Comparison of ENCODE assay signal across 26 cellular contexts in the genomic region with DNA sequence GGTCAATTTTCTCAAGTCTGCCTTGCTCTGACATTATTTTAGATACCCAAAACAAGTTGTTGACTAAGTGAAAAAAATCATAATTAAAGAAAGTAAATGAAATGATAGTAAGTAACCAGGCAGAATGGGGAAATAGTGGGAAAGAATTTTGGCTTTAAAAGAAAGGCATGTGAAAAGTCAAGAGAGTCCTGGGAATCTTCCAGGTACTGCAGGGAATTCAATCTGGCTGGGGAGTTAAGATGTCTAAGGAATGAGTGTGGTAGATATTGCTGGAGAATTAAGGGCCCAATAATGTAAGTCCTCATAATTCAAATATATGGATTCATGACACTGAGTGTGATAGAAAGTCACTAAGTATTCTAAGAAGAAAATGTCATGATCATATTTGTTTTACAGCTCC.
"Had no signal": no experiment of that assay in that cellular context is flagged by ENCODE, and none has a peak within 500 bp of the region (broad histone marks: within the 10 kb centered on the region; RNA-seq: fewer than 3 reads in every experiment).

No MANE protein-coding gene starts in this region.

- H3K27me3 ChIP-seq: esophagus muscularis mucosa, neutrophil, pancreas, right atrium auricular region, sigmoid colon, tibial nerve, upper lobe of left lung had no signal

- H3K4me3 Mint-ChIP-seq: memory B cell; natural killer cell; neural crest cell; stimulated activated naive B cell treated with anti-CD40 and anti-IgM and Interleukin-4, amounts not matched to agents 10 μg/mL and 1 μg/mL and 100 μg/mL, for 72 hours; stimulated activated naive CD8-positive, alpha-beta T cell treated with anti-CD3 and anti-CD28 coated beads, Interleukin-15, Interleukin-2, amounts not matched to agents 100 ng/mL and 50 ng/mL, for 24 hours had no signal

- FAIRE-seq: endothelial cell of umbilical vein, keratinocyte, pancreas, urothelium cell line had no signal

- H3K4me1 ChIP-seq: esophagus muscularis mucosa, pancreas, right atrium auricular region, sigmoid colon, tibial nerve, upper lobe of left lung had no signal

- ATAC-seq: natural killer cell; pancreas; stimulated activated naive B cell treated with anti-CD40 and anti-IgM and Interleukin-4, amounts not matched to agents 10 μg/mL and 1 μg/mL and 100 μg/mL, for 72 hours had no signal

- H3K27ac ChIP-seq: coronary artery, esophagus muscularis mucosa, neutrophil, pancreas, right atrium auricular region, sigmoid colon, thoracic aorta, tibial nerve, upper lobe of left lung had no signal

- H3K4me3 ChIP-seq: coronary artery, esophagus muscularis mucosa, lung, pancreas, right atrium auricular region, sigmoid colon, thoracic aorta, tibial nerve, upper lobe of left lung had no signal

- DNase-seq: dermis blood vessel endothelial cell; effector memory CD4-positive, alpha-beta T cell; foreskin melanocyte; glutamatergic neuron; hypothalamus; natural killer cell; pancreas; sigmoid colon; stimulated activated CD4-positive, alpha-beta T cell treated with anti-CD3 and anti-CD28 coated beads, Interleukin-2, amount 100 ng/mL, for 24 hours; stimulated activated CD4-positive, alpha-beta T cell treated with anti-CD3 and anti-CD28 coated beads, Interleukin-4, amount 100 ng/mL, for 24 hours; stimulated activated naive B cell treated with anti-CD40 and anti-IgM and Interleukin-4, amounts not matched to agents 10 μg/mL and 1 μg/mL and 100 μg/mL, for 72 hours; upper lobe of left lung had no signal

- H3K36me3 ChIP-seq: esophagus muscularis mucosa, neutrophil, pancreas, right atrium auricular region, sigmoid colon, thoracic aorta, tibial nerve, upper lobe of left lung had no signal

- H3K27ac Mint-ChIP-seq: memory B cell; natural killer cell; progenitor cell of endocrine pancreas; stimulated activated naive B cell treated with anti-CD40 and anti-IgM and Interleukin-4, amounts not matched to agents 10 μg/mL and 1 μg/mL and 100 μg/mL, for 72 hours; stimulated activated naive CD8-positive, alpha-beta T cell treated with anti-CD3 and anti-CD28 coated beads, Interleukin-15, Interleukin-2, amounts not matched to agents 100 ng/mL and 50 ng/mL, for 24 hours had no signal

- H3K36me3 Mint-ChIP-seq: memory B cell; stimulated activated naive B cell treated with anti-CD40 and anti-IgM and Interleukin-4, amounts not matched to agents 10 μg/mL and 1 μg/mL and 100 μg/mL, for 72 hours had no signal

- H3K9me3 ChIP-seq: neutrophil, pancreas had no signal

- H3K4me1 Mint-ChIP-seq: memory B cell; natural killer cell; neural crest cell; stimulated activated naive B cell treated with anti-CD40 and anti-IgM and Interleukin-4, amounts not matched to agents 10 μg/mL and 1 μg/mL and 100 μg/mL, for 72 hours had no signal

- H3K27me3 Mint-ChIP-seq: memory B cell; progenitor cell of endocrine pancreas; stimulated activated naive B cell treated with anti-CD40 and anti-IgM and Interleukin-4, amounts not matched to agents 10 μg/mL and 1 μg/mL and 100 μg/mL, for 72 hours; stimulated activated naive CD8-positive, alpha-beta T cell treated with anti-CD3 and anti-CD28 coated beads, Interleukin-15, Interleukin-2, amounts not matched to agents 100 ng/mL and 50 ng/mL, for 24 hours had no signal
